In the genomic region with DNA sequence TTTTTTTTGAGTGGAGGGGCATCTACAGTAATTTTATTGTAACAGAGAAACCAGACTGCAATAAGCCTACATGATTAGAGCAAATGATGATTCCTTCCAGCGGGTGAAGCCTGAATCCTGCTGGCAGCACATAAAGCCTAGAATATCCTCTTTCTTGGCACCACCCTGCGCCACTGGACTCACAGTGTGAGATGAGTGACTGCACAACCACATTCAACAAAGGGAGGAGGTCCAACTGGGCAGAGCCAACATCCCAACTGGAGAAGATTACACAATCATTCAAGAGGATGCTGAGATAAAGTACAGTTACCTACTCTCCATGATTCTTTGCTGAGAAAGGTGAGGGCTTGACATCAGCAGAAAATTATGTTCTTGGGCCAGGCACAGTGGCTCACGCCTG, we compare ENCODE assay signal across 7 cellular contexts.
"Had no signal": no experiment of that assay in that cellular context is flagged by ENCODE, and none has a peak within 500 bp of the region (broad histone marks: within the 10 kb centered on the region; RNA-seq: fewer than 3 reads in every experiment).

No MANE protein-coding gene starts in this region.

- H3K27ac Mint-ChIP-seq: GM23338, H9, IgD-negative memory B cell had no signal

- FAIRE-seq: H1, H54 had no signal

- H2AFZ ChIP-seq: GM23338 had no signal

- ATAC-seq: GM23338 had no signal

- H3K9me3 Mint-ChIP-seq: GM23338 had no signal

- H3K4me3 ChIP-seq: GM23338 had no signal

- H3K4me2 ChIP-seq: GM23338 had no signal

- H3K4me3 Mint-ChIP-seq: GM23338, H9, IgD-negative memory B cell had no signal

- DNase-seq: H9, HCEC 1CT, KG1 had no signal

- H3K4me1 Mint-ChIP-seq: GM23338, H9, IgD-negative memory B cell had no signal
